18 cellular contexts compared by ENCODE assay signal in genomic region chr6:106562001-106562400, GRCh38.
DNase-seq lines count a peak whose midpoint lies in the region; ATAC-seq, FAIRE-seq and TF ChIP-seq lines count a peak whose summit lies in the region.
"Had no signal": no experiment of that assay in that cellular context is flagged by ENCODE, and none has a peak within 500 bp of the region (broad histone marks: within the 10 kb centered on the region; RNA-seq: fewer than 3 reads in every experiment).

No MANE protein-coding gene starts in this region.

- DNase-seq in CD1c-positive myeloid dendritic cell (ENCODE audit: extremely low spot score) (peak; percentile 55), NB4 (ENCODE audit: low read depth) (peak; percentile 52), renal cortical epithelial cell (ENCODE audit: low read depth) (peak; percentile 48), urothelium cell line (ENCODE audit: low spot score) (no peak), anterior cingulate cortex (lab: John Stamatoyannopoulos, UW) (no peak)
- no peak for DNase-seq in activated T-cell treated with anti-CD3 and anti-CD28 coated beads, Interleukin-2, amount 50 U/mL, for 4 hours
- DNase-seq: activated CD8-positive, alpha-beta memory T cell treated with anti-CD3 and anti-CD28 coated beads for 24 hours; amniotic stem cell; hippocampal formation; NCI-H1694 treated with DMSO at 0.1 percent for 48 hours; ovary; PC-3; small intestine; stimulated activated naive B cell treated with anti-CD40 and anti-IgM and Interleukin-4, amounts not matched to agents 10 μg/mL and 1 μg/mL and 100 μg/mL, for 72 hours; WERI-Rb-1 had no signal

- TF ChIP-seq CTCF in NB4 (IDR thresholded peaks at IDR 0.05; ENCODE audit: low read depth, low read length) = no peak

- H3K9me3 Mint-ChIP-seq in dendritic cell treated with granulocyte-macrophage colony-stimulating factor and Interleukin-4, amounts not matched to agents 40 ng/mL and 50 ng/mL, for 4 days = no peaks in the 10 kb centered on the region
- H3K9me3 Mint-ChIP-seq in activated T-cell treated with anti-CD3 and anti-CD28 coated beads, Interleukin-2, amount 50 U/mL, for 4 hours = no peaks in the 10 kb centered on the region
- H3K9me3 Mint-ChIP-seq: stimulated activated naive B cell treated with anti-CD40 and anti-IgM and Interleukin-4, amounts not matched to agents 10 μg/mL and 1 μg/mL and 100 μg/mL, for 72 hours had no signal

- no peak overlapping the region for H3K4me3 Mint-ChIP-seq in dendritic cell treated with granulocyte-macrophage colony-stimulating factor and Interleukin-4, amounts not matched to agents 40 ng/mL and 50 ng/mL, for 4 days
- H3K4me3 Mint-ChIP-seq in activated T-cell treated with anti-CD3 and anti-CD28 coated beads, Interleukin-2, amount 50 U/mL, for 4 hours = no peak overlapping the region
- H3K4me3 Mint-ChIP-seq: stimulated activated naive B cell treated with anti-CD40 and anti-IgM and Interleukin-4, amounts not matched to agents 10 μg/mL and 1 μg/mL and 100 μg/mL, for 72 hours had no signal

- ATAC-seq in GM18861 (IDR thresholded peaks at IDR 0.05; ENCODE audit: unreplicated experiment) = no peak
- ATAC-seq in activated T-cell treated with anti-CD3 and anti-CD28 coated beads, Interleukin-2, amount 50 U/mL, for 4 hours = no peak
- ATAC-seq: PC-3; stimulated activated naive B cell treated with anti-CD40 and anti-IgM and Interleukin-4, amounts not matched to agents 10 μg/mL and 1 μg/mL and 100 μg/mL, for 72 hours had no signal

- H3K27ac Mint-ChIP-seq in dendritic cell treated with granulocyte-macrophage colony-stimulating factor and Interleukin-4, amounts not matched to agents 40 ng/mL and 50 ng/mL, for 4 days = peak overlapping the region; percentile 77

- H3K27me3 Mint-ChIP-seq in dendritic cell treated with granulocyte-macrophage colony-stimulating factor and Interleukin-4, amounts not matched to agents 40 ng/mL and 50 ng/mL, for 4 days = no peaks in the 10 kb centered on the region
- no peaks in the 10 kb centered on the region for H3K27me3 Mint-ChIP-seq in activated T-cell treated with anti-CD3 and anti-CD28 coated beads, Interleukin-2, amount 50 U/mL, for 4 hours (ENCODE audit: low read depth)
- H3K27me3 Mint-ChIP-seq: stimulated activated naive B cell treated with anti-CD40 and anti-IgM and Interleukin-4, amounts not matched to agents 10 μg/mL and 1 μg/mL and 100 μg/mL, for 72 hours had no signal

- peaks cover 39% of the 10 kb centered on the region for H3K4me1 Mint-ChIP-seq in dendritic cell treated with granulocyte-macrophage colony-stimulating factor and Interleukin-4, amounts not matched to agents 40 ng/mL and 50 ng/mL, for 4 days (ENCODE audit: low read depth)
- peaks cover 9% of the 10 kb centered on the region for H3K4me1 Mint-ChIP-seq in activated T-cell treated with anti-CD3 and anti-CD28 coated beads, Interleukin-2, amount 50 U/mL, for 4 hours (ENCODE audit: low read depth)

- H3K4me3 ChIP-seq in NB4 (ENCODE audit: low read depth, low read length) = no peak overlapping the region
- H3K4me3 ChIP-seq: ovary had no signal

- H3K36me3 Mint-ChIP-seq in dendritic cell treated with granulocyte-macrophage colony-stimulating factor and Interleukin-4, amounts not matched to agents 40 ng/mL and 50 ng/mL, for 4 days (ENCODE audit: low read depth) = peaks cover 92% of the 10 kb centered on the region
- peaks cover 49% of the 10 kb centered on the region for H3K36me3 Mint-ChIP-seq in activated T-cell treated with anti-CD3 and anti-CD28 coated beads, Interleukin-2, amount 50 U/mL, for 4 hours (ENCODE audit: insufficient read depth)

- FAIRE-seq in urothelium cell line (lab: Jason Lieb, UNC) = no peak
- FAIRE-seq: colon, small intestine had no signal

- no peak for TF ChIP-seq POLR2A in NB4 (IDR thresholded peaks at IDR 0.05; ENCODE audit: extremely low read depth, insufficient read length)

- intact Hi-C loops in dendritic cell treated with granulocyte-macrophage colony-stimulating factor and Interleukin-4, amounts not matched to agents 40 ng/mL and 50 ng/mL, for 4 days (cut with micrococcal nuclease) = no loop called here

Comparison
In these comparisons a context has a peak if more than half of its experiments do, and no peak if none do; other contexts are left out.
1. DNase-seq: peak in CD1c-positive myeloid dendritic cell (single experiment), NB4 (single experiment) and renal cortical epithelial cell (single experiment); none in urothelium cell line (single experiment), anterior cingulate cortex (0 of 58) and activated T-cell treated with anti-CD3 and anti-CD28 coated beads, Interleukin-2, amount 50 U/mL, for 4 hours (single experiment).